ENCODE assay signal across 8 cellular contexts in the genomic region with DNA sequence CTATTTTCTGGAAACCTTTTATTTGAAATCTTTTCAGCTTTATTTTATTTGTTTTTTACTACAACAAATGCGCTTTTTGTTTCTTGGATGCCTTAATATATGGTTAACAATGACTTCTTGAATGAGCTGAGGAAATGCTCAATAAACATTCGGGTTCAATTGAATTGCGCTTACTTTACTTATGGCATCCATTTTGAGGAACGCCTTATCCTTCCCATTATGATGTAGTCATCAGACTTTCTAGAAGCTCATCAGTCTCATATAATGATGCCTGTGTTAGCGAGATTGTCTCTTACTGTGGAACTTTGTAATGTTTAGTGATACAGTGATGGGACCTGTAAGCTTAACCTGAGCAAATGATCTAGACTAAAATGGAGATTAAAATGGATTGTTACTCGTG. TPM values are rescaled to one million over a fixed set of nuclear protein-coding genes. Genes with fewer than 3 reads are reported as not detected.
A peak's percentile ranks its signal among the peaks of the same experiment; 100 is the strongest.
DNase-seq lines count a peak whose midpoint lies in the region; ATAC-seq and TF ChIP-seq lines count a peak whose summit lies in the region.

No MANE protein-coding gene starts in this region.

- H3K4me3 Mint-ChIP-seq in stimulated activated naive CD8-positive, alpha-beta T cell treated with anti-CD3 and anti-CD28 coated beads, Interleukin-15, Interleukin-2, amounts not matched to agents 100 ng/mL and 50 ng/mL, for 24 hours: peak overlapping the region; percentile 94

- H3K9me3 Mint-ChIP-seq in stimulated activated naive CD8-positive, alpha-beta T cell treated with anti-CD3 and anti-CD28 coated beads, Interleukin-15, Interleukin-2, amounts not matched to agents 100 ng/mL and 50 ng/mL, for 24 hours: no peaks in the 10 kb centered on the region

- ATAC-seq in stimulated activated naive CD8-positive, alpha-beta T cell treated with anti-CD3 and anti-CD28 coated beads, Interleukin-15, Interleukin-2, amounts not matched to agents 100 U/mL and 50 U/mL, for 24 hours: no peak
- no peak for ATAC-seq in GM18909 (IDR thresholded peaks at IDR 0.05; ENCODE audit: poor library complexity, unreplicated experiment)

- H3K36me3 ChIP-seq in ascending aorta: peaks cover 0 to 8% of the 10 kb centered on the region in 2 donors

- H3K4me1 ChIP-seq in ascending aorta: peaks cover 0 to 21% of the 10 kb centered on the region in 2 donors

- no peak for DNase-seq in stimulated activated naive CD8-positive, alpha-beta T cell treated with anti-CD3 and anti-CD28 coated beads, Interleukin-15, Interleukin-2, amounts not matched to agents 100 U/mL and 50 U/mL, for 24 hours
- DNase-seq in ascending aorta (ENCODE audit: low spot score in 2 of 2) (no peak), medulla oblongata (ENCODE audit: extremely low spot score) (peak; percentile 3), activated gamma-delta T cell treated with Interleukin-2 at 50 U/mL for 16 hours (no peak), NCI-H1930 (lab: John Stamatoyannopoulos, UW) (no peak)
- no peak for DNase-seq in activated CD4-positive, CD25-positive, alpha-beta regulatory T cell (lab: John Stamatoyannopoulos, UW)

- peak overlapping the region; percentile 97 for H3K27ac Mint-ChIP-seq in stimulated activated naive CD8-positive, alpha-beta T cell treated with anti-CD3 and anti-CD28 coated beads, Interleukin-15, Interleukin-2, amounts not matched to agents 100 ng/mL and 50 ng/mL, for 24 hours

- H3K4me3 ChIP-seq in ascending aorta: peak overlapping the region; percentile 85 to 86

- intact Hi-C loops in ascending aorta (cut with DNase I): loop anchor here (1.0 to 2.0 kb wide), 4 partner anchors 63 to 519 kb away; a partner anchor contains a TSS

- no peak for TF ChIP-seq CTCF in ascending aorta (IDR thresholded peaks at IDR 0.05)

- no peaks in the 10 kb centered on the region for H3K27me3 ChIP-seq in ascending aorta

- no peaks in the 10 kb centered on the region for H3K9me3 ChIP-seq in ascending aorta

- H3K27ac ChIP-seq in ascending aorta: no peak overlapping the region

- peaks cover 50% of the 10 kb centered on the region for H3K4me1 Mint-ChIP-seq in stimulated activated naive CD8-positive, alpha-beta T cell treated with anti-CD3 and anti-CD28 coated beads, Interleukin-15, Interleukin-2, amounts not matched to agents 100 ng/mL and 50 ng/mL, for 24 hours (ENCODE audit: low read depth)

- H3K36me3 Mint-ChIP-seq in stimulated activated naive CD8-positive, alpha-beta T cell treated with anti-CD3 and anti-CD28 coated beads, Interleukin-15, Interleukin-2, amounts not matched to agents 100 ng/mL and 50 ng/mL, for 24 hours (ENCODE audit: low read depth): peaks cover 19% of the 10 kb centered on the region

- no peaks in the 10 kb centered on the region for H3K27me3 Mint-ChIP-seq in stimulated activated naive CD8-positive, alpha-beta T cell treated with anti-CD3 and anti-CD28 coated beads, Interleukin-15, Interleukin-2, amounts not matched to agents 100 ng/mL and 50 ng/mL, for 24 hours

RNA-seq across cellular contexts. Expression of a gene that starts 0.9 kb away (rescaled TPM):
- not detected for total RNA-seq in ascending aorta

RNA-seq across cellular contexts. Expression of a gene that starts 0.9 kb away (rescaled TPM):
- total RNA-seq in ascending aorta: 7.6 TPM

RNA-seq across cellular contexts. Expression of a gene that starts 1.6 kb away (rescaled TPM):
- total RNA-seq in ascending aorta: 2.4 TPM
